Comparison of ENCODE assay signal across 1 cellular context in genomic region chr12:114799574-114800487, GRCh38.
TF ChIP-seq lines count a peak whose summit lies in the region.

No MANE protein-coding gene starts in this region.

TF ChIP-seq in HepG2, 621 proteins besides CTCF, POLR2A, EP300 and RAD21 (continued from another document and continues in another):
- TF ChIP-seq, protein P1, sequence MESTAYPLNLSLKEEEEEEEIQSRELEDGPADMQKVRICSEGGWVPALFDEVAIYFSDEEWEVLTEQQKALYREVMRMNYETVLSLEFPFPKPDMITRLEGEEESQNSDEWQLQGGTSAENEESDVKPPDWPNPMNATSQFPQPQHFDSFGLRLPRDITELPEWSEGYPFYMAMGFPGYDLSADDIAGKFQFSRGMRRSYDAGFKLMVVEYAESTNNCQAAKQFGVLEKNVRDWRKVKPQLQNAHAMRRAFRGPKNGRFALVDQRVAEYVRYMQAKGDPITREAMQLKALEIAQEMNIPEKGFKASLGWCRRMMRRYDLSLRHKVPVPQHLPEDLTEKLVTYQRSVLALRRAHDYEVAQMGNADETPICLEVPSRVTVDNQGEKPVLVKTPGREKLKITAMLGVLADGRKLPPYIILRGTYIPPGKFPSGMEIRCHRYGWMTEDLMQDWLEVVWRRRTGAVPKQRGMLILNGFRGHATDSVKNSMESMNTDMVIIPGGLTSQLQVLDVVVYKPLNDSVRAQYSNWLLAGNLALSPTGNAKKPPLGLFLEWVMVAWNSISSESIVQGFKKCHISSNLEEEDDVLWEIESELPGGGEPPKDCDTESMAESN (CRISPR knock-in tag; conservative IDR thresholded peaks at IDR 0.05) = peak; percentile 97
- TF ChIP-seq HNRNPK (IDR thresholded peaks at IDR 0.05; ENCODE audit: low read depth, low read length, poor library complexity, severe bottlenecking) = no peak
- peak; percentile 71; the same call in 1 of the 2 replicates for TF ChIP-seq ZNF709 (CRISPR knock-in tag; IDR thresholded peaks at IDR 0.05)
- TF ChIP-seq ZNF331 (CRISPR knock-in tag; IDR thresholded peaks at IDR 0.05) = peak; percentile 97
- TF ChIP-seq, protein P2, sequence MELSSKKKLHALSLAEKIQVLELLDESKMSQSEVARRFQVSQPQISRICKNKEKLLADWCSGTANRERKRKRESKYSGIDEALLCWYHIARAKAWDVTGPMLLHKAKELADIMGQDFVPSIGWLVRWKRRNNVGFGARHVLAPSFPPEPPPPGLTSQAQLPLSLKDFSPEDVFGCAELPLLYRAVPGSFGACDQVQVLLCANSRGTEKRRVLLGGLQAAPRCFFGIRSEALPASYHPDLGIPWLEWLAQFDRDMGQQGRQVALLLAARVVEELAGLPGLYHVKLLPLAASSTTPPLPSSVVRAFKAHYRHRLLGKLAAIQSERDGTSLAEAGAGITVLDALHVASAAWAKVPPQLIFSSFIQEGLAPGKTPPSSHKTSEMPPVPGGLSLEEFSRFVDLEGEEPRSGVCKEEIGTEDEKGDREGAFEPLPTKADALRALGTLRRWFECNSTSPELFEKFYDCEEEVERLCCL (CRISPR knock-in tag; IDR thresholded peaks at IDR 0.05; ENCODE audit: borderline replicate concordance) = no peak
- TF ChIP-seq ESRRA (CRISPR knock-in tag; IDR thresholded peaks at IDR 0.05; ENCODE audit: low read depth) = peak; percentile 88
- peak; percentile 89 for TF ChIP-seq MXD4 (CRISPR knock-in tag; IDR thresholded peaks at IDR 0.05)
- TF ChIP-seq ZNF724P (CRISPR knock-in tag; IDR thresholded peaks at IDR 0.05; ENCODE audit: borderline replicate concordance) = peak; percentile 90; the same call in 1 of the 2 replicates
- TF ChIP-seq, protein P3, sequence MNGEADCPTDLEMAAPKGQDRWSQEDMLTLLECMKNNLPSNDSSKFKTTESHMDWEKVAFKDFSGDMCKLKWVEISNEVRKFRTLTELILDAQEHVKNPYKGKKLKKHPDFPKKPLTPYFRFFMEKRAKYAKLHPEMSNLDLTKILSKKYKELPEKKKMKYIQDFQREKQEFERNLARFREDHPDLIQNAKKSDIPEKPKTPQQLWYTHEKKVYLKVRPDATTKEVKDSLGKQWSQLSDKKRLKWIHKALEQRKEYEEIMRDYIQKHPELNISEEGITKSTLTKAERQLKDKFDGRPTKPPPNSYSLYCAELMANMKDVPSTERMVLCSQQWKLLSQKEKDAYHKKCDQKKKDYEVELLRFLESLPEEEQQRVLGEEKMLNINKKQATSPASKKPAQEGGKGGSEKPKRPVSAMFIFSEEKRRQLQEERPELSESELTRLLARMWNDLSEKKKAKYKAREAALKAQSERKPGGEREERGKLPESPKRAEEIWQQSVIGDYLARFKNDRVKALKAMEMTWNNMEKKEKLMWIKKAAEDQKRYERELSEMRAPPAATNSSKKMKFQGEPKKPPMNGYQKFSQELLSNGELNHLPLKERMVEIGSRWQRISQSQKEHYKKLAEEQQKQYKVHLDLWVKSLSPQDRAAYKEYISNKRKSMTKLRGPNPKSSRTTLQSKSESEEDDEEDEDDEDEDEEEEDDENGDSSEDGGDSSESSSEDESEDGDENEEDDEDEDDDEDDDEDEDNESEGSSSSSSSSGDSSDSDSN (CRISPR knock-in tag; IDR thresholded peaks at IDR 0.05) = peak; percentile 89
- peak; percentile 94 for TF ChIP-seq MLX (CRISPR knock-in tag; IDR thresholded peaks at IDR 0.05)
- peak; percentile 100 for TF ChIP-seq NR2F1 (CRISPR knock-in tag; IDR thresholded peaks at IDR 0.05)
- TF ChIP-seq ZNF619 (CRISPR knock-in tag; IDR thresholded peaks at IDR 0.05) = peak; percentile 85; the same call in 1 of the 2 replicates
- TF ChIP-seq ZNF24 (IDR thresholded peaks at IDR 0.05) = peak; percentile 72; the same call in 1 of the 2 replicates
- no peak; the same call in 1 of the 2 replicates for TF ChIP-seq ZNF431 (CRISPR knock-in tag; IDR thresholded peaks at IDR 0.05; ENCODE audit: borderline replicate concordance, low read depth)
- peak; percentile 66; the same call in 1 of the 2 replicates for TF ChIP-seq NFKB2 (CRISPR knock-in tag; IDR thresholded peaks at IDR 0.05; ENCODE audit: borderline replicate concordance)
- peak; percentile 99 for TF ChIP-seq ZNF264 (CRISPR knock-in tag; IDR thresholded peaks at IDR 0.05)
- TF ChIP-seq ZSCAN31 (CRISPR knock-in tag; IDR thresholded peaks at IDR 0.05; ENCODE audit: low read depth) = peak; percentile 95
- no peak for TF ChIP-seq ZNF616 (CRISPR knock-in tag; IDR thresholded peaks at IDR 0.05; ENCODE audit: low read depth)
- no peak for TF ChIP-seq ZNF20 (CRISPR knock-in tag; IDR thresholded peaks at IDR 0.05)
- TF ChIP-seq SMYD3 (CRISPR knock-in tag; IDR thresholded peaks at IDR 0.05) = no peak
- peak; percentile 73; the same call in 1 of the 2 replicates for TF ChIP-seq ZNF782 (CRISPR knock-in tag; IDR thresholded peaks at IDR 0.05; ENCODE audit: borderline replicate concordance)
- no peak for TF ChIP-seq ZFP62 (CRISPR knock-in tag; IDR thresholded peaks at IDR 0.05)
- no peak for TF ChIP-seq TOPORS (CRISPR knock-in tag; IDR thresholded peaks at IDR 0.05)
- TF ChIP-seq, protein P4, sequence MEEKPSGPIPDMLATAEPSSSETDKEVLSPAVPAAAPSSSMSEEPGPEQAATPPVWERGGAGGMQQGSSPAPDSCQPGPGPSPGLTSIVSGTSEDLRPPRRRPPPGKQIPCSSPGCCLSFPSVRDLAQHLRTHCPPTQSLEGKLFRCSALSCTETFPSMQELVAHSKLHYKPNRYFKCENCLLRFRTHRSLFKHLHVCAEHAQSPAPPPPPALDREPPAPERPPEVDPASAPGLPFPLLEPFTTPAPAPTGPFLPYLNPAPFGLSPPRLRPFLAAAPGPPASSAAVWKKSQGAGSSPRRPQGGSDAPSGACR (CRISPR knock-in tag; IDR thresholded peaks at IDR 0.05) = peak; percentile 97
- peak in 1 of 2 experiments; percentile 94; a peak in 3 of 4 replicates for TF ChIP-seq KLF16 (CRISPR knock-in tag; IDR thresholded peaks at IDR 0.05)
- TF ChIP-seq NR0B2 (CRISPR knock-in tag; IDR thresholded peaks at IDR 0.05) = 0 out of 2 replicates have a peak, but pooled peaks have one; percentile 43
- peak; percentile 97 for TF ChIP-seq ZMYM4 (CRISPR knock-in tag; IDR thresholded peaks at IDR 0.05)
- peak; percentile 67; the same call in 1 of the 2 replicates for TF ChIP-seq ZNF12 (CRISPR knock-in tag; IDR thresholded peaks at IDR 0.05)
- TF ChIP-seq ZNF800 (CRISPR knock-in tag; IDR thresholded peaks at IDR 0.05) = no peak
- TF ChIP-seq USF2 (IDR thresholded peaks at IDR 0.05; ENCODE audit: low read depth, low read length) = no peak
- no peak for TF ChIP-seq USF2 (CRISPR knock-in tag; IDR thresholded peaks at IDR 0.05; ENCODE audit: borderline replicate concordance)
- peak; percentile 51 for TF ChIP-seq NFYB (CRISPR knock-in tag; IDR thresholded peaks at IDR 0.05)
- no peak for TF ChIP-seq ZNF333 (CRISPR knock-in tag; IDR thresholded peaks at IDR 0.05; ENCODE audit: borderline replicate concordance)
- no peak for TF ChIP-seq ZKSCAN1 (IDR thresholded peaks at IDR 0.05; ENCODE audit: low read length)
- peak; percentile 97 for TF ChIP-seq HMG20B (CRISPR knock-in tag; conservative IDR thresholded peaks at IDR 0.05)
- TF ChIP-seq KLF11 (CRISPR knock-in tag; IDR thresholded peaks at IDR 0.05) = peak; percentile 92; the same call in 1 of the 2 replicates
- TF ChIP-seq YY1 (IDR thresholded peaks at IDR 0.05; ENCODE audit: insufficient read depth, insufficient replicate concordance, low read depth, low read length) = peak; percentile 82
- no peak for TF ChIP-seq NBN (conservative IDR thresholded peaks at IDR 0.05)
- TF ChIP-seq ZNF558 (CRISPR knock-in tag; IDR thresholded peaks at IDR 0.05; ENCODE audit: borderline replicate concordance) = no peak
- peak; percentile 44; the same call in 1 of the 2 replicates for TF ChIP-seq SMAD1 (CRISPR knock-in tag; IDR thresholded peaks at IDR 0.05; ENCODE audit: borderline replicate concordance, low read depth)
- TF ChIP-seq U2AF1 (optimal IDR thresholded peaks at IDR 0.05; ENCODE audit: low read depth, low read length) = peak; percentile 45
- peak; percentile 85; the same call in 1 of the 2 replicates for TF ChIP-seq ZNF280B (CRISPR knock-in tag; IDR thresholded peaks at IDR 0.05; ENCODE audit: borderline replicate concordance)
- TF ChIP-seq ZNF747 (CRISPR knock-in tag; IDR thresholded peaks at IDR 0.05; ENCODE audit: borderline replicate concordance) = peak; percentile 97
- TF ChIP-seq MEF2D (CRISPR knock-in tag; IDR thresholded peaks at IDR 0.05) = peak; percentile 89
- TF ChIP-seq ZNF274 (CRISPR knock-in tag; IDR thresholded peaks at IDR 0.05) = peak; percentile 63; the same call in 1 of the 2 replicates
- TF ChIP-seq IRF2 (CRISPR knock-in tag; IDR thresholded peaks at IDR 0.05) = peak; percentile 90
- 0 out of 2 replicates have a peak, but pooled peaks have one; percentile 55 for TF ChIP-seq ATAD3A (CRISPR knock-in tag; IDR thresholded peaks at IDR 0.05)
- peak; percentile 98 for TF ChIP-seq PHF21A (CRISPR knock-in tag; IDR thresholded peaks at IDR 0.05)
- TF ChIP-seq ZNF570 (CRISPR knock-in tag; IDR thresholded peaks at IDR 0.05; ENCODE audit: borderline replicate concordance) = no peak
- no peak; the same call in 1 of the 2 replicates for TF ChIP-seq ZNF160 (CRISPR knock-in tag; IDR thresholded peaks at IDR 0.05)
- TF ChIP-seq ZFP90 (CRISPR knock-in tag; IDR thresholded peaks at IDR 0.05; ENCODE audit: borderline replicate concordance) = peak; percentile 88; the same call in 1 of the 2 replicates
- peak; percentile 62; the same call in 1 of the 2 replicates for TF ChIP-seq ELF4 (CRISPR knock-in tag; IDR thresholded peaks at IDR 0.05; ENCODE audit: borderline replicate concordance)
- TF ChIP-seq ZBTB10 (CRISPR knock-in tag; IDR thresholded peaks at IDR 0.05; ENCODE audit: borderline replicate concordance) = no peak
- TF ChIP-seq FOXM1 (CRISPR knock-in tag; IDR thresholded peaks at IDR 0.05) = no peak
- TF ChIP-seq MEIS1 (CRISPR knock-in tag; IDR thresholded peaks at IDR 0.05; ENCODE audit: borderline replicate concordance) = peak; percentile 100
